ENCODE assay signal across 11 cellular contexts in genomic region chr9:76988941-76989340, GRCh38. TPM values are rescaled to one million over a fixed set of nuclear protein-coding genes. Genes with fewer than 3 reads are reported as not detected.
"Had no signal": no experiment of that assay in that cellular context is flagged by ENCODE, and none has a peak within 500 bp of the region (broad histone marks: within the 10 kb centered on the region; RNA-seq: fewer than 3 reads in every experiment).

No MANE protein-coding gene starts in this region.

- DNase-seq: GM23248, GOT3, H7, HFFc6, KBM-7 had no signal

- H3K9me3 ChIP-seq: HAP-1 had no signal

- H3K4me3 ChIP-seq: GM23248, HAP-1 had no signal

- H2AFZ ChIP-seq: GM23248 had no signal

- H3K36me3 ChIP-seq: HAP-1 had no signal

- H3K27ac ChIP-seq: GM23248, HL-60 had no signal

- H3K9ac ChIP-seq: GM23248 had no signal

- H3K4me1 ChIP-seq: HAP-1 had no signal

- ATAC-seq: HCT116, HepG2 had no signal

RNA-seq across cellular contexts. Expression of gene FOXB2, which starts 30.5 kb away (rescaled TPM):
- total RNA-seq: GM23248, H4, HepG2, HFFc6, HT1080 had no signal
